In genomic region chr1:153977250-153978240, GRCh38 we compare ENCODE assay signal across 8 cellular contexts. TPM values are rescaled to one million over a fixed set of nuclear protein-coding genes. Genes with fewer than 3 reads are reported as not detected.
DNase-seq lines count a peak whose midpoint lies in the region; ATAC-seq, FAIRE-seq and TF ChIP-seq lines count a peak whose summit lies in the region.

TSS of gene JTB (minus strand) at chr1:153977674. CDS start at chr1:153977252, 422 bp downstream.

- peak within 1 kb of the TSS; percentile 88 to 95 for H3K27ac ChIP-seq in A549

- peak; percentile 56 for TF ChIP-seq POLR2A in A549 (IDR thresholded peaks at IDR 0.05; ENCODE audit: low read length)

- POLR2A ChIA-PET in A549 (lab: Yijun Ruan, JAX), result interaction anchor here (0.6 to 4.4 kb wide), 10 partner anchors 9 to 194 kb away, joined by 3 to 78 read pairs (median 6); partner anchors contain the start of genes CREB3L4, DENND4B, GATAD2B and RAB13

- peak within 1 kb of the TSS; percentile 92 for H3K4me3 ChIP-seq in A549
- peak within 1 kb of the TSS; percentile 96 for H3K4me3 ChIP-seq in choroid plexus epithelial cell (ENCODE audit: low read depth, low read length)

- 2% methylated on average over 30 of the region's 75 CpGs for WGBS in A549 (ENCODE audit: missing lambda C conversion rate)

- CTCF ChIA-PET in A549 (lab: Yijun Ruan, JAX), result interaction anchor here (0.5 to 7.5 kb wide), 19 partner anchors 9 to 947 kb away, joined by 3 to 90 read pairs (median 3); partner anchors contain the start of genes CREB3L4, DENND4B and RAB13

- peak within 1 kb of the TSS; percentile 92 for H3K4me2 ChIP-seq in A549

- DNase-seq in A549 (ENCODE audit: low read depth in 1 of 2, low spot score in 1 of 2), result peak; percentile 82 to 90
- peak; percentile 77 for DNase-seq in NCI-H510A treated with DMSO at 0.1 percent for 48 hours (lab: John Stamatoyannopoulos, UW)
- peak; percentile 86 for DNase-seq in activated CD4-positive, alpha-beta T cell treated with anti-CD3 and anti-CD28 coated beads for 4 hours
- peak; percentile 84 for DNase-seq in choroid plexus epithelial cell (ENCODE audit: low read depth)
- peak; percentile 85 for DNase-seq in kidney tubule cell (ENCODE audit: low spot score)
- DNase-seq in stimulated activated CD4-positive, alpha-beta T cell treated with anti-CD3 and anti-CD28 coated beads, Interleukin-1b, Interleukin-23, amount 100 ng/mL, for 24 hours (ENCODE audit: low read depth in 4 of 4, low spot score in 1 of 4), result peak; percentile 69 to 85 (median 77)

- no peak for TF ChIP-seq EP300 in A549 (IDR thresholded peaks at IDR 0.05)

- TF ChIP-seq RAD21 in A549 (conservative IDR thresholded peaks at IDR 0.05 in 1 of 2, IDR thresholded peaks at IDR 0.05 in 1 of 2), result no peak

- FAIRE-seq in A549 (lab: Jason Lieb, UNC), result no peak

- peaks cover 18% of the 10 kb centered on the region for H3K4me1 ChIP-seq in A549

- ATAC-seq in A549, result peak; percentile 95 to 98
- peak; percentile 74 for ATAC-seq in GM18907 (IDR thresholded peaks at IDR 0.05; ENCODE audit: unreplicated experiment)
- ATAC-seq in HG03354 (IDR thresholded peaks at IDR 0.05; ENCODE audit: poor library complexity, severe bottlenecking, unreplicated experiment), result peak; percentile 80

- no peak for TF ChIP-seq CTCF in A549 (IDR thresholded peaks at IDR 0.05)
- TF ChIP-seq CTCF in choroid plexus epithelial cell (conservative IDR thresholded peaks at IDR 0.05; ENCODE audit: low read depth, low read length), result no peak

- no peaks in the 10 kb centered on the region for H3K9me3 ChIP-seq in A549

TF ChIP-seq in A549, 52 proteins besides CTCF, POLR2A, EP300 and RAD21:
- TF ChIP-seq RARB (CRISPR knock-in tag; IDR thresholded peaks at IDR 0.05) (no peak), BCL3 (IDR thresholded peaks at IDR 0.05) (peak; percentile 83), HDAC2 (IDR thresholded peaks at IDR 0.05) (no peak), CBX2 (IDR thresholded peaks at IDR 0.05; ENCODE audit: borderline replicate concordance, low read depth) (no peak), HOXB5 (CRISPR knock-in tag; IDR thresholded peaks at IDR 0.05) (no peak), HOXB13 (CRISPR knock-in tag; IDR thresholded peaks at IDR 0.05; ENCODE audit: low read depth) (no peak), JUN (IDR thresholded peaks at IDR 0.05) (peak in 1 of 2 experiments; percentile 62; a peak in 1 of 5 replicates), PHF8 (IDR thresholded peaks at IDR 0.05; ENCODE audit: borderline replicate concordance, low read depth) (peak; percentile 93), KDM5A (IDR thresholded peaks at IDR 0.05) (no peak; the same call in 1 of the 2 replicates), CHD4 (IDR thresholded peaks at IDR 0.05; ENCODE audit: borderline replicate concordance) (no peak), POLR2AphosphoS2 (conservative IDR thresholded peaks at IDR 0.05; ENCODE audit: low read length) (no peak)
- TF ChIP-seq, protein P1, sequence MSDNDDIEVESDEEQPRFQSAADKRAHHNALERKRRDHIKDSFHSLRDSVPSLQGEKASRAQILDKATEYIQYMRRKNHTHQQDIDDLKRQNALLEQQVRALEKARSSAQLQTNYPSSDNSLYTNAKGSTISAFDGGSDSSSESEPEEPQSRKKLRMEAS (IDR thresholded peaks at IDR 0.05), result peak; percentile 81
- TF ChIP-seq, protein P2, sequence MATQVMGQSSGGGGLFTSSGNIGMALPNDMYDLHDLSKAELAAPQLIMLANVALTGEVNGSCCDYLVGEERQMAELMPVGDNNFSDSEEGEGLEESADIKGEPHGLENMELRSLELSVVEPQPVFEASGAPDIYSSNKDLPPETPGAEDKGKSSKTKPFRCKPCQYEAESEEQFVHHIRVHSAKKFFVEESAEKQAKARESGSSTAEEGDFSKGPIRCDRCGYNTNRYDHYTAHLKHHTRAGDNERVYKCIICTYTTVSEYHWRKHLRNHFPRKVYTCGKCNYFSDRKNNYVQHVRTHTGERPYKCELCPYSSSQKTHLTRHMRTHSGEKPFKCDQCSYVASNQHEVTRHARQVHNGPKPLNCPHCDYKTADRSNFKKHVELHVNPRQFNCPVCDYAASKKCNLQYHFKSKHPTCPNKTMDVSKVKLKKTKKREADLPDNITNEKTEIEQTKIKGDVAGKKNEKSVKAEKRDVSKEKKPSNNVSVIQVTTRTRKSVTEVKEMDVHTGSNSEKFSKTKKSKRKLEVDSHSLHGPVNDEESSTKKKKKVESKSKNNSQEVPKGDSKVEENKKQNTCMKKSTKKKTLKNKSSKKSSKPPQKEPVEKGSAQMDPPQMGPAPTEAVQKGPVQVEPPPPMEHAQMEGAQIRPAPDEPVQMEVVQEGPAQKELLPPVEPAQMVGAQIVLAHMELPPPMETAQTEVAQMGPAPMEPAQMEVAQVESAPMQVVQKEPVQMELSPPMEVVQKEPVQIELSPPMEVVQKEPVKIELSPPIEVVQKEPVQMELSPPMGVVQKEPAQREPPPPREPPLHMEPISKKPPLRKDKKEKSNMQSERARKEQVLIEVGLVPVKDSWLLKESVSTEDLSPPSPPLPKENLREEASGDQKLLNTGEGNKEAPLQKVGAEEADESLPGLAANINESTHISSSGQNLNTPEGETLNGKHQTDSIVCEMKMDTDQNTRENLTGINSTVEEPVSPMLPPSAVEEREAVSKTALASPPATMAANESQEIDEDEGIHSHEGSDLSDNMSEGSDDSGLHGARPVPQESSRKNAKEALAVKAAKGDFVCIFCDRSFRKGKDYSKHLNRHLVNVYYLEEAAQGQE (IDR thresholded peaks at IDR 0.05), result no peak

RNA-seq across cellular contexts. Expression of gene JTB, which starts in this region (rescaled TPM):
- polyA plus RNA-seq in A549 (2011; rRNA removed) (162 and 178 TPM in 2 replicates), A549 (2017; fragmentation: RNase III; extraction: RNeasy Plus Mini Kit Qiagen cat#74134 plus additional on column Dnase treatment) (103 to 106 TPM (median 103 TPM) in 3 replicates)
- 170 and 197 TPM in 2 replicates for polyA plus RNA-seq in A549 (2012; cell fraction: cytosol; rRNA removed)
- 101 and 105 TPM in 2 replicates for polyA plus RNA-seq in A549 (2012; cell fraction: nucleus; rRNA removed)
- 49.3 and 50.3 TPM in 2 replicates for polyA minus RNA-seq in A549 (2011; rRNA and poly(A)+ RNA removed)

Comparison
In these comparisons a context has a peak if more than half of its experiments do, and no peak if none do; other contexts are left out.
1. Peak in every context shown above with its lines: DNase-seq, ATAC-seq, H3K4me3 ChIP-seq and H3K27ac ChIP-seq.